In the genomic region with DNA sequence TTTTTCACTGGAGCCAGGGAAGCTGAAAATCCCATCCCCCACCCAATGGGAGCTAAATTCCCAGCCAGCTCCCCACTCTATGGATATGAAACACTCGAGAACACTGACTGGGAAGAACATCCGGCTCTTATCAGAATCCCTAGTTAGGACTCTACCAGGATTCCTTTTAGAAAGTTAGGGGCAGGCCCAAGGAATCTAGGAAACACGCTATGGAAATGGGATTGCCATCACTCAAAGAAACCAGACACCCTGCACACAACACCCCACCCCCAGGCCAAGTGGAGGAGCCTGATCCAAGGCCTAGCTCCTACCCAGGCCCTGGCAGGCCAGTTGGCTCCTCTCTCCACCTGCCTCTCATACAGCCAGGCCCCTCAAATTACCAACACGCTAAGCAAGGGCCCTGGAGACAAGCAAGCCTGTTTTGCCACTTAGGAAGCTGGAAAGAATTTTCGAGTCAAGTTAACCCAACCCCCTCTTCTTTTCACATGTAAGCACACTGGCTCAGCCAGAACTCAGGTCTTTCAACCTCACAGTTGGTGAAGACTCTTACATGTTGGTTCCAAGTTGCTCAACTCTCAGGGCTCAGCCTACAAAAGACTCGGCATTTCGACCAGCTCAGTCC, we compare ENCODE assay signal across 7 cellular contexts.
A peak's percentile ranks its signal among the peaks of the same experiment; 100 is the strongest.
DNase-seq lines count a peak whose midpoint lies in the region; ATAC-seq and TF ChIP-seq lines count a peak whose summit lies in the region.

No MANE protein-coding gene starts in this region.

- H3K36me3 ChIP-seq in iPS-20b (ENCODE audit: insufficient read depth, low read depth, low read length) (peaks cover 40% of the 10 kb centered on the region), stomach (peaks cover 0 to 4% (median 2%) of the 10 kb centered on the region in 4 donors)

- H3K4me3 ChIP-seq in astrocyte of the spinal cord (ENCODE audit: low read depth, low read length) (peak overlapping the region; percentile 7), iPS-20b (ENCODE audit: low read length) (peak overlapping the region; percentile 76), stomach (peak overlapping the region in 2 of 4 donors; percentile 91 to 95)

- DNase-seq in astrocyte of the spinal cord (ENCODE audit: low read depth, low spot score) = peak; percentile 21
- DNase-seq in stomach = peak; percentile 30
- DNase-seq in amniotic stem cell (lab: John Stamatoyannopoulos, UW) = no peak

- H3K27me3 Mint-ChIP-seq in IgD-negative memory B cell = no peaks in the 10 kb centered on the region

- no peaks in the 10 kb centered on the region for H3K9me3 Mint-ChIP-seq in IgD-negative memory B cell

- TF ChIP-seq POLR2A in stomach (IDR thresholded peaks at IDR 0.05) = no peak

- in situ Hi-C loops in astrocyte of the spinal cord (cut with HindIII; ENCODE audit: low sequenced_read_pairs) = no loop called here

- WGBS in stomach, 5 donors = 28 to 37% (median 32%) methylated on average over 7 of the region's 7 CpGs

- peak overlapping the region in 3 of 4 donors; percentile 19 to 66 (median 29) for H3K4me3 Mint-ChIP-seq in IgD-negative memory B cell

- H3K9ac ChIP-seq in iPS-20b (ENCODE audit: low read depth, low read length) = peak overlapping the region; percentile 86

- H3K27ac Mint-ChIP-seq in IgD-negative memory B cell = peak overlapping the region in 1 of 3 donors; percentile 86

- peaks cover 41 to 72% (median 53%) of the 10 kb centered on the region in 3 donors for H3K4me1 Mint-ChIP-seq in IgD-negative memory B cell

- H3K9me3 ChIP-seq in iPS-20b (ENCODE audit: insufficient read depth, low read depth, low read length) = no peaks in the 10 kb centered on the region
- no peaks in the 10 kb centered on the region for H3K9me3 ChIP-seq in stomach

- ATAC-seq in GM21825 (IDR thresholded peaks at IDR 0.05; ENCODE audit: unreplicated experiment) (no peak), GM21737 (IDR thresholded peaks at IDR 0.05; ENCODE audit: unreplicated experiment) (no peak)

- intact Hi-C loops in stomach (cut with DNase I; ENCODE audit: low total_unique reads) = no loop called here

- peaks cover 43% of the 10 kb centered on the region for H3K4me1 ChIP-seq in iPS-20b (ENCODE audit: insufficient read depth, low read length)
- peaks cover 49 to 87% (median 74%) of the 10 kb centered on the region in 4 donors for H3K4me1 ChIP-seq in stomach

- peaks cover 3% of the 10 kb centered on the region for H3K36me3 Mint-ChIP-seq in IgD-negative memory B cell

- no peak for TF ChIP-seq CTCF in astrocyte of the spinal cord (IDR thresholded peaks at IDR 0.05; ENCODE audit: low read depth, low read length)
- no peak for TF ChIP-seq CTCF in stomach (IDR thresholded peaks at IDR 0.05)

- H3K27ac ChIP-seq in iPS-20b (ENCODE audit: low read length) = peak overlapping the region; percentile 80
- H3K27ac ChIP-seq in stomach = peak overlapping the region; percentile 25 to 93 (median 74)

- H3K27me3 ChIP-seq in iPS-20b (ENCODE audit: insufficient read depth, low read length) (no peaks in the 10 kb centered on the region), stomach (no peaks in the 10 kb centered on the region)

- no peak for TF ChIP-seq EP300 in stomach (IDR thresholded peaks at IDR 0.05)
